In genomic region chr2:176124358-176125214, GRCh38 we compare ENCODE assay signal across 2 cellular contexts.
TF ChIP-seq lines count a peak whose summit lies in the region.

No MANE protein-coding gene starts in this region.

TF ChIP-seq in H1, 55 proteins besides CTCF, POLR2A, EP300 and RAD21:
- TF ChIP-seq POU5F1 (IDR thresholded peaks at IDR 0.05; ENCODE audit: low read depth, low read length) (no peak), RNF2 (IDR thresholded peaks at IDR 0.05; ENCODE audit: borderline replicate concordance, low read depth, low read length, missing control alignments, poor library complexity, severe bottlenecking) (peak; percentile 14), CBX5 (IDR thresholded peaks at IDR 0.05; ENCODE audit: low read depth, low read length) (no peak), CREB1 (IDR thresholded peaks at IDR 0.05) (no peak), BRCA1 (IDR thresholded peaks at IDR 0.05; ENCODE audit: low read depth, low read length) (no peak), KDM5A (IDR thresholded peaks at IDR 0.05; ENCODE audit: low read length) (no peak), HDAC6 (IDR thresholded peaks at IDR 0.05; ENCODE audit: low read depth, low read length) (no peak)

TF ChIP-seq in neural cell, 6 proteins besides CTCF, POLR2A, EP300 and RAD21:
- TF ChIP-seq SMC3 (conservative IDR thresholded peaks at IDR 0.05; ENCODE audit: poor library complexity) (no peak), EZH2 (IDR thresholded peaks at IDR 0.05; ENCODE audit: borderline replicate concordance, insufficient read depth, low read length, poor library complexity, severe bottlenecking) (peak; percentile 22), MXI1 (conservative IDR thresholded peaks at IDR 0.05; ENCODE audit: poor library complexity, severe bottlenecking) (no peak), POLR2AphosphoS5 (IDR thresholded peaks at IDR 0.05) (no peak), TAF1 (IDR thresholded peaks at IDR 0.05; ENCODE audit: low read depth) (no peak)
